In the genomic region with DNA sequence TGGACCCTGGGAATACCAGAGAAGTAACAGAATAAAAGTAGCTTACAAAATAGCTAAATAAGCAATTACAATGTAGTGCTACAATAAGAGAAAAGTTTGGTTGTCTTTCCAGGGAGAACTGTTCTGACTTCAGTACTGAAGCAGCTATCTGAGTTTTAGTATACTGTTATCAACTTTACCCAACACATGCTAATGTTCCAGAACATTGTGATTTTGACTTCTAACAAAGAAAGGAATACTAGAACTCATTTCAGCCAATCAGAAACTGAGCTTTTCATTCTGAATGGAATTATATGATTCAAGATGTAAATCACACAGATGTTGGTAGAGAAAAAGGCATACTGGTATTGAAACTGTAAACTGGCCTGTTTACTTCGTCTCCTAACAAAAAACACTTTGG, we compare ENCODE assay signal across 26 cellular contexts. TPM values are rescaled to one million over a fixed set of nuclear protein-coding genes. Genes with fewer than 3 reads are reported as not detected.
A peak's percentile ranks its signal among the peaks of the same experiment; 100 is the strongest.
DNase-seq lines count a peak whose midpoint lies in the region; ATAC-seq lines count a peak whose summit lies in the region.
"Had no signal": no experiment of that assay in that cellular context is flagged by ENCODE, and none has a peak within 500 bp of the region (broad histone marks: within the 10 kb centered on the region; RNA-seq: fewer than 3 reads in every experiment).

A gene with protein sequence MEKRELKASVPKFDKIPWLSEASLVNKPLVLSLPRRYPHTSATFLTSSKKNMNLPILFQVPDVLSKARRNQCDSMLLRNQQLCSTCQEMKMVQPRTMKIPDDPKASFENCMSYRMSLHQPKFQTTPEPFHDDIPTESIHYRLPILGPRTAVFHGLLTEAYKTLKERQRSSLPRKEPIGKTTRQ (plus strand): TSS at position 301 of the 400 bp plus-strand sequence. CDS start 201 bp downstream, outside the sequence.

- H3K36me3 Mint-ChIP-seq in stimulated activated effector memory CD8-positive, alpha-beta T cell treated with anti-CD3 and anti-CD28 coated beads, Interleukin-12 subunit alpha, Interleukin-12 subunit beta, amount 100 ng/mL, for 72 hours = no peaks in the 10 kb centered on the region
- no peaks in the 10 kb centered on the region for H3K36me3 Mint-ChIP-seq in activated CD4-positive, alpha-beta memory T cell treated with anti-CD3 and anti-CD28 coated beads for 36 hours
- H3K36me3 Mint-ChIP-seq: CD4-positive, CD25-positive, alpha-beta regulatory T cell had no signal

- no peaks in the 10 kb centered on the region for H3K27me3 Mint-ChIP-seq in activated CD4-positive, alpha-beta memory T cell treated with anti-CD3 and anti-CD28 coated beads for 36 hours
- H3K27me3 Mint-ChIP-seq: CD4-positive, CD25-positive, alpha-beta regulatory T cell had no signal

- H3K9me3 ChIP-seq in SJCRH30 (replicated peaks) = no peaks in the 10 kb centered on the region
- H3K9me3 ChIP-seq: HAP-1 had no signal

- H3K27ac ChIP-seq in SJCRH30 = no peak within 1 kb of the TSS
- H3K27ac ChIP-seq: GM23248, HL-60 had no signal

- ATAC-seq in left ventricle myocardium superior (no peak), left cardiac atrium (no peak), GM21576 (IDR thresholded peaks at IDR 0.05; ENCODE audit: unreplicated experiment) (no peak), HG03521 (IDR thresholded peaks at IDR 0.05; ENCODE audit: unreplicated experiment) (no peak)
- ATAC-seq in stimulated activated effector memory CD8-positive, alpha-beta T cell treated with anti-CD3 and anti-CD28 coated beads, Interleukin-12 subunit alpha, Interleukin-12 subunit beta, amount 100 ng/mL, for 72 hours = no peak
- ATAC-seq: GM12878, HepG2 had no signal

- H3K36me3 ChIP-seq in SJCRH30 = no peaks in the 10 kb centered on the region
- H3K36me3 ChIP-seq: HAP-1 had no signal

- no peak within 1 kb of the TSS for H3K4me3 ChIP-seq in SJCRH30
- H3K4me3 ChIP-seq: GM12878, GM23248, HAP-1 had no signal

- H3K9me3 Mint-ChIP-seq in stimulated activated effector memory CD8-positive, alpha-beta T cell treated with anti-CD3 and anti-CD28 coated beads, Interleukin-12 subunit alpha, Interleukin-12 subunit beta, amount 100 ng/mL, for 72 hours = no peaks in the 10 kb centered on the region
- H3K9me3 Mint-ChIP-seq in activated CD4-positive, alpha-beta memory T cell treated with anti-CD3 and anti-CD28 coated beads for 36 hours = no peaks in the 10 kb centered on the region
- H3K9me3 Mint-ChIP-seq: CD4-positive, CD25-positive, alpha-beta regulatory T cell had no signal

- H3K4me1 Mint-ChIP-seq in stimulated activated effector memory CD8-positive, alpha-beta T cell treated with anti-CD3 and anti-CD28 coated beads, Interleukin-12 subunit alpha, Interleukin-12 subunit beta, amount 100 ng/mL, for 72 hours = no peaks in the 10 kb centered on the region
- H3K4me1 Mint-ChIP-seq in activated CD4-positive, alpha-beta memory T cell treated with anti-CD3 and anti-CD28 coated beads for 36 hours (ENCODE audit: low read depth) = no peaks in the 10 kb centered on the region

- no peaks in the 10 kb centered on the region for H3K27me3 ChIP-seq in SJCRH30

- CTCF ChIA-PET in activated CD4-positive, alpha-beta memory T cell treated with anti-CD3 and anti-CD28 coated beads for 36 hours (lab: Charles Lee) = interaction anchor here (0.6 to 1.4 kb wide), 3 partner anchors 8 to 29 kb away, joined by 3 read pairs; no protein-coding TSS in a partner anchor

- H3K4me3 Mint-ChIP-seq in stimulated activated effector memory CD8-positive, alpha-beta T cell treated with anti-CD3 and anti-CD28 coated beads, Interleukin-12 subunit alpha, Interleukin-12 subunit beta, amount 100 ng/mL, for 72 hours = no peak within 1 kb of the TSS
- no peak within 1 kb of the TSS for H3K4me3 Mint-ChIP-seq in activated CD4-positive, alpha-beta memory T cell treated with anti-CD3 and anti-CD28 coated beads for 36 hours
- H3K4me3 Mint-ChIP-seq: CD4-positive, CD25-positive, alpha-beta regulatory T cell had no signal

- POLR2A ChIA-PET in activated CD4-positive, alpha-beta memory T cell treated with anti-CD3 and anti-CD28 coated beads for 36 hours (lab: Charles Lee) = no interaction called here

- no peaks in the 10 kb centered on the region for H3K4me1 ChIP-seq in SJCRH30
- H3K4me1 ChIP-seq: HAP-1 had no signal

- intact Hi-C loops in left ventricle myocardium superior (cut with micrococcal nuclease) (no loop called here), left cardiac atrium (cut with DNase I) (loop anchor here in 1 of 2 donors (10.0 kb wide), 1 partner anchor 416 kb away; no protein-coding TSS in a partner anchor)
- intact Hi-C loops in activated CD4-positive, alpha-beta memory T cell treated with anti-CD3 and anti-CD28 coated beads for 36 hours (cut with micrococcal nuclease) = no loop called here

- H3K27ac Mint-ChIP-seq in stimulated activated effector memory CD8-positive, alpha-beta T cell treated with anti-CD3 and anti-CD28 coated beads, Interleukin-12 subunit alpha, Interleukin-12 subunit beta, amount 100 ng/mL, for 72 hours = peak within 1 kb of the TSS; percentile 18
- no peak within 1 kb of the TSS for H3K27ac Mint-ChIP-seq in activated CD4-positive, alpha-beta memory T cell treated with anti-CD3 and anti-CD28 coated beads for 36 hours
- H3K27ac Mint-ChIP-seq: CD4-positive, CD25-positive, alpha-beta regulatory T cell had no signal

- no peak for DNase-seq in left ventricle myocardium superior
- no peak for DNase-seq in left cardiac atrium
- no peak for DNase-seq in SJCRH30
- no peak for DNase-seq in myocyte (ENCODE audit: low read depth)
- no peak for DNase-seq in stimulated activated effector memory CD8-positive, alpha-beta T cell treated with anti-CD3 and anti-CD28 coated beads, Interleukin-12 subunit alpha, Interleukin-12 subunit beta, amount 100 ng/mL, for 72 hours (ENCODE audit: low spot score in 2 of 2)
- DNase-seq in activated CD4-positive, alpha-beta memory T cell treated with anti-CD3 and anti-CD28 coated beads for 36 hours = no peak
- DNase-seq: CD4-positive, CD25-positive, alpha-beta regulatory T cell; DND-41; GM23248; KG1; NCI-H1092 treated with DMSO at 0.1 percent for 48 hours; NCI-H1436 treated with DMSO at 0.1 percent for 48 hours; NCI-H1930; NCI-H2227 treated with DMSO at 0.1 percent for 48 hours; NCI-H510A; NCI-H774; NK-92 treated with Interleukin-12 subunit alpha and Interleukin-12 subunit beta, amount 100 ng/mL, for 24 hours had no signal

RNA-seq across cellular contexts. Expression of the gene that starts here (rescaled TPM):
- total RNA-seq in left ventricle myocardium superior = 21.9 TPM
- 10 to 100 TPM in 1 of 2 donors, 1 to 10 TPM in 1; 7.1 to 19.9 TPM for total RNA-seq in left cardiac atrium
- total RNA-seq in SJCRH30 (2014; rRNA removed; shearing (Covaris generic)) = 17.7 and 21.0 TPM in 2 replicates
- 133 and 144 TPM in 2 replicates for total RNA-seq in myocyte
- polyA plus RNA-seq in myocyte (2012) = 35.5 TPM
- not detected for total RNA-seq in activated CD4-positive, alpha-beta memory T cell treated with anti-CD3 and anti-CD28 coated beads for 36 hours
- total RNA-seq: CD4-positive, CD25-positive, alpha-beta regulatory T cell; GM12878; GM23248; HT-29; SK-MEL-5 had no signal
- polyA plus RNA-seq: BJ; CD4-positive, CD25-positive, alpha-beta regulatory T cell; GM12878; GM23248 had no signal

Comparison
In these comparisons a context has a peak if more than half of its experiments do, and no peak if none do; other contexts are left out.
1. RNA of the gene that starts here (total RNA-seq): 133 to 144 TPM in myocyte, 21.9 TPM in left ventricle myocardium superior (single experiment), 17.7 to 21.0 TPM in SJCRH30 and 7.1 to 19.9 TPM in left cardiac atrium; not detected in activated CD4-positive, alpha-beta memory T cell treated with anti-CD3 and anti-CD28 coated beads for 36 hours; every median in the first group is over 4 times any median in the second.